8 cellular contexts compared by ENCODE assay signal in the genomic region with DNA sequence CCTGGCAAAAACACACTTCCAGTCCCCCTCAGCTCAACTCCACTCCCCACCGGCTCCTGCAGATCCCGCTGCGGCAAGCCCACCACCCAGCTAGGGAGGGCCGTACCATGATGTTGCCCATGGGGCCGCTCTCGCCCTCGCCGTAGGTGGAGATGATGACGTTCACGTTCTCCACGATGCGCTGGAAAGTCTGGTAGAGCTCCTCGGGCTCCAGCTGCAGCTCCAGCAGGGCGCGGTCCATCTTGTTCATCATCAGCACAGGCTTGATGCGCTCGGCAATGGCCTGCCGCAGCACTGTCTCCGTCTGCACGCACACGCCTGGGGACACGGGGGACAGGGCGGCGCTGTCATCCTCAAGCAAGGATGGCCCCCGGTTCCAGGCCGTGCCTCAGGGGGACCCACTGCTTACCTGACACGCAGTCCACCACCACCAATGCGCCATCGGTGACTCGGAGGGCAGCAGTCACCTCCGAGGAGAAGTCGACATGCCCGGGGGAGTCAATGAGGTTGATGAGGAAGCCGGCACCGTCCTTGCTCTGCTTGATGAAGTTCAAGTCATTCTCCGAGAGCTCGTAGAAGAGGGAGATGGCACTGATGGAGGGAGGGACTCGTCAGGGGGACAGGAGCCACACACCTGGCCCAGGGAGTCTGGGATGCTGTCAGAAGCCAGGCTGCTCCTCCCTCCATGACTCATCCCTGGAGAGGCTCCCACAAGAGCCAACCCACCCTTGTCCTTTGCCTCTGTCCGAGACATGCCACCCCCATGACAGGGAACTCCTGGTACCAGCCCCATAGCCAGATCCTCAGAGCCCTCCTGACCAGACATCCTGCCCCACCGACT. TPM values are rescaled to one million over a fixed set of nuclear protein-coding genes. Genes with fewer than 3 reads are reported as not detected.
DNase-seq lines count a peak whose midpoint lies in the region; ATAC-seq, FAIRE-seq and TF ChIP-seq lines count a peak whose summit lies in the region.

No MANE protein-coding gene starts in this region.

- no peak for ATAC-seq in GM18870 (IDR thresholded peaks at IDR 0.05; ENCODE audit: unreplicated experiment)

- POLR2A ChIA-PET in RWPE1 (lab: Yijun Ruan, JAX; ENCODE audit: low non-redundant PET) (no interaction called here), endothelial cell of umbilical vein (lab: Charles Lee) (interaction anchor here (5.3 kb wide), 1 partner anchor 13 kb away, joined by 82 read pairs; the partner anchor contains the start of gene DAPK3)

- no peak overlapping the region for H4K8ac ChIP-seq in trophoblast cell (ENCODE audit: low read depth, low read length)

- no peak overlapping the region for H2BK5ac ChIP-seq in trophoblast cell (ENCODE audit: low read depth, low read length, poor library complexity)

- TF ChIP-seq POLR2A in endothelial cell of umbilical vein (IDR thresholded peaks at IDR 0.05; ENCODE audit: low read depth, low read length), result no peak

- BruUV-seq in endothelial cell of umbilical vein (replicated peaks; lab: Mats Ljungman, UMichigan), result TSS peak; percentile 3

- no peaks in the 10 kb centered on the region for H3K9me1 ChIP-seq in endothelial cell of umbilical vein (replicated peaks; ENCODE audit: control insufficient read depth, extremely low read depth, insufficient read depth, low read length)

- H3K27ac ChIP-seq in RWPE1, result peak overlapping the region; percentile 87
- no peak overlapping the region for H3K27ac ChIP-seq in endothelial cell of umbilical vein (ENCODE audit: insufficient read depth, low read depth, low read length)
- no peak overlapping the region for H3K27ac ChIP-seq in trophoblast cell (ENCODE audit: low read depth, low read length)

- H3K9ac ChIP-seq in endothelial cell of umbilical vein (replicated peaks; ENCODE audit: extremely low read depth, insufficient read depth, low read length) (peak overlapping the region; percentile 99), trophoblast cell (ENCODE audit: low read length) (no peak overlapping the region)

- H2AK5ac ChIP-seq in trophoblast cell (ENCODE audit: low read length), result no peak overlapping the region

- TF ChIP-seq CTCF in GM12864 (IDR thresholded peaks at IDR 0.05; ENCODE audit: low read depth, low read length, missing control alignments) (no peak), RWPE1 (conservative IDR thresholded peaks at IDR 0.05; ENCODE audit: low read depth) (no peak), endothelial cell of umbilical vein (IDR thresholded peaks at IDR 0.05; ENCODE audit: extremely low read depth in 1 of 2, insufficient read depth in 1 of 2, low read depth in 1 of 2, low read length in 2 of 2) (no peak)

- no peak overlapping the region for H2BK12ac ChIP-seq in trophoblast cell (ENCODE audit: low read length)

- no peak overlapping the region for H4K12ac ChIP-seq in trophoblast cell (ENCODE audit: low read depth, low read length)

- H4K20me1 ChIP-seq in endothelial cell of umbilical vein (replicated peaks; ENCODE audit: control insufficient read depth, extremely low read depth, insufficient read depth, low read length), result no peaks in the 10 kb centered on the region

- DNase-seq in GM12864 (ENCODE audit: low read depth) (no peak), RWPE1 (ENCODE audit: low spot score) (peak; percentile 44), endothelial cell of umbilical vein (ENCODE audit: low read depth, low spot score) (peak; percentile 12), trophoblast cell (peak; percentile 60 to 62), NCI-H2107 (lab: John Stamatoyannopoulos, UW) (no peak), NCI-H345 (lab: John Stamatoyannopoulos, UW) (no peak), NCI-H187 treated with DMSO at 0.1 percent for 48 hours (lab: John Stamatoyannopoulos, UW) (no peak)

- FAIRE-seq in endothelial cell of umbilical vein (lab: Jason Lieb, UNC), result no peak

- no peak overlapping the region for H2AFZ ChIP-seq in endothelial cell of umbilical vein (ENCODE audit: low read depth, low read length)
- no peak overlapping the region for H2AFZ ChIP-seq in trophoblast cell (ENCODE audit: insufficient read depth, low read length, poor library complexity)

- no peak overlapping the region for H3K23ac ChIP-seq in trophoblast cell (ENCODE audit: low read length)

- intact Hi-C loops in endothelial cell of umbilical vein (cut with micrococcal nuclease), result no loop called here

- H3K79me2 ChIP-seq in endothelial cell of umbilical vein (ENCODE audit: control insufficient read depth, insufficient read depth, low read length) (peaks cover 69% of the 10 kb centered on the region), trophoblast cell (ENCODE audit: control insufficient read depth, insufficient read depth, low read length, poor library complexity) (peaks cover 32% of the 10 kb centered on the region)

- H3K4me3 ChIP-seq in GM12864 (ENCODE audit: low read depth, low read length), result peak overlapping the region; percentile 98
- H3K4me3 ChIP-seq in endothelial cell of umbilical vein (replicated peaks in 1 of 3; ENCODE audit: insufficient read depth in 1 of 3, low read depth in 1 of 3, low read length in 3 of 3), result no peak overlapping the region
- H3K4me3 ChIP-seq in trophoblast cell (ENCODE audit: low read depth, low read length), result no peak overlapping the region

- H3K18ac ChIP-seq in trophoblast cell (ENCODE audit: low read length), result no peak overlapping the region

- no peak overlapping the region for H3K14ac ChIP-seq in trophoblast cell (ENCODE audit: low read length)

- H3K79me1 ChIP-seq in trophoblast cell (ENCODE audit: low read length), result peaks cover 7% of the 10 kb centered on the region

- H3K4me1 ChIP-seq in endothelial cell of umbilical vein (ENCODE audit: control insufficient read depth, extremely low read depth, insufficient read depth, low read length), result peaks cover 31% of the 10 kb centered on the region
- peaks cover 11 to 20% of the 10 kb centered on the region in 2 experiments for H3K4me1 ChIP-seq in trophoblast cell (ENCODE audit: control insufficient read depth in 1 of 2, insufficient read depth in 2 of 2, low read length in 2 of 2)

- no CpG with 5 or more reads among the region's 40 CpGs for WGBS in trophoblast cell (ENCODE audit: extremely low coverage, insufficient coverage, insufficient read length)

- H3K36me3 ChIP-seq in endothelial cell of umbilical vein (ENCODE audit: control insufficient read depth in 2 of 2, extremely low read depth in 1 of 2, insufficient read depth in 2 of 2, low read length in 2 of 2) (peaks cover 41 to 58% of the 10 kb centered on the region in 2 experiments), trophoblast cell (ENCODE audit: control insufficient read depth in 1 of 2, insufficient read depth in 2 of 2, low read length in 2 of 2) (peaks cover 63 to 64% of the 10 kb centered on the region in 2 experiments)

- H3K4me2 ChIP-seq in endothelial cell of umbilical vein (ENCODE audit: insufficient read depth, low read length) (peak overlapping the region; percentile 65), trophoblast cell (ENCODE audit: low read length) (peak overlapping the region; percentile 80)

- dilution Hi-C loops in endothelial cell of umbilical vein (cut with MboI; ENCODE audit: extremely low pct_ligation_motif_present, low sequenced_read_pairs), result no loop called here

- H3K4ac ChIP-seq in trophoblast cell (ENCODE audit: low read depth, low read length), result peak overlapping the region; percentile 84

- H3K9me3 ChIP-seq in endothelial cell of umbilical vein (replicated peaks; ENCODE audit: control insufficient read depth, insufficient read depth, low read length) (no peaks in the 10 kb centered on the region), trophoblast cell (ENCODE audit: insufficient read depth, low read depth, low read length) (peaks cover 9% of the 10 kb centered on the region)

- H4K91ac ChIP-seq in trophoblast cell (ENCODE audit: low read depth, low read length), result no peak overlapping the region

- H3K27me3 ChIP-seq in endothelial cell of umbilical vein (ENCODE audit: control insufficient read depth in 2 of 2, insufficient read depth in 2 of 2, low read length in 2 of 2), result no peaks in the 10 kb centered on the region
- H3K27me3 ChIP-seq in trophoblast cell (ENCODE audit: insufficient read depth, low read length), result no peaks in the 10 kb centered on the region

- no peak overlapping the region for H2BK120ac ChIP-seq in trophoblast cell (ENCODE audit: insufficient read depth, low read length, poor library complexity)

- CTCF ChIA-PET in RWPE1 (lab: Yijun Ruan, JAX) (interaction anchor here (0.5 kb wide), 1 partner anchor 133 kb away, joined by 3 read pairs; no protein-coding TSS in a partner anchor), endothelial cell of umbilical vein (lab: Charles Lee) (no interaction called here)

RNA-seq across cellular contexts. Expression of gene EEF2, which starts 2.3 kb away (rescaled TPM):
- 2,318 and 2,351 TPM in 2 replicates for total RNA-seq in endothelial cell of umbilical vein
- polyA plus RNA-seq in endothelial cell of umbilical vein, result 1,496 and 1,538 TPM in 2 replicates
- 1,233 and 1,709 TPM in 2 replicates for polyA plus RNA-seq in endothelial cell of umbilical vein (2011; cell fraction: cytosol; rRNA removed)
- 673 and 729 TPM in 2 replicates for polyA plus RNA-seq in endothelial cell of umbilical vein (2011; cell fraction: nucleus; rRNA removed)
- 2,769 and 3,429 TPM in 2 replicates for polyA plus RNA-seq in endothelial cell of umbilical vein (2012)
- polyA minus RNA-seq in endothelial cell of umbilical vein, result 1,311 and 1,583 TPM in 2 replicates
- 1,714 TPM for polyA minus RNA-seq in endothelial cell of umbilical vein (2011; cell fraction: cytosol; rRNA and poly(A)+ RNA removed)
- polyA minus RNA-seq in endothelial cell of umbilical vein (2011; cell fraction: nucleus; rRNA and poly(A)+ RNA removed), result 301 and 535 TPM in 2 replicates
- polyA plus RNA-seq in trophoblast cell (2013), result 1,711 and 1,770 TPM in 2 replicates

RNA-seq across cellular contexts. Expression of gene DAPK3, which starts 12.0 kb away (rescaled TPM):
- 157 and 170 TPM in 2 replicates for total RNA-seq in endothelial cell of umbilical vein
- polyA plus RNA-seq in endothelial cell of umbilical vein, result 175 and 176 TPM in 2 replicates
- polyA plus RNA-seq in endothelial cell of umbilical vein (2011; cell fraction: cytosol; rRNA removed), result 157 and 188 TPM in 2 replicates
- polyA plus RNA-seq in endothelial cell of umbilical vein (2011; cell fraction: nucleus; rRNA removed), result 286 and 301 TPM in 2 replicates
- 128 and 197 TPM in 2 replicates for polyA plus RNA-seq in endothelial cell of umbilical vein (2012)
- 126 and 148 TPM in 2 replicates for polyA minus RNA-seq in endothelial cell of umbilical vein
- polyA minus RNA-seq in endothelial cell of umbilical vein (2011; cell fraction: cytosol; rRNA and poly(A)+ RNA removed), result 31.7 TPM
- polyA minus RNA-seq in endothelial cell of umbilical vein (2011; cell fraction: nucleus; rRNA and poly(A)+ RNA removed), result 148 and 217 TPM in 2 replicates
- polyA plus RNA-seq in trophoblast cell (2013), result 151 and 155 TPM in 2 replicates

RNA-seq across cellular contexts. Expression of gene PIAS4, which starts 24.6 kb away (rescaled TPM):
- 46.2 and 47.2 TPM in 2 replicates for total RNA-seq in endothelial cell of umbilical vein
- polyA plus RNA-seq in endothelial cell of umbilical vein, result 23.6 and 26.2 TPM in 2 replicates
- 15.6 and 16.7 TPM in 2 replicates for polyA plus RNA-seq in endothelial cell of umbilical vein (2011; cell fraction: cytosol; rRNA removed)
- 21.2 and 24.9 TPM in 2 replicates for polyA plus RNA-seq in endothelial cell of umbilical vein (2011; cell fraction: nucleus; rRNA removed)
- 30.3 and 39.4 TPM in 2 replicates for polyA plus RNA-seq in endothelial cell of umbilical vein (2012)
- polyA minus RNA-seq in endothelial cell of umbilical vein, result 18.0 and 24.4 TPM in 2 replicates
- 6.8 TPM for polyA minus RNA-seq in endothelial cell of umbilical vein (2011; cell fraction: cytosol; rRNA and poly(A)+ RNA removed)
- polyA minus RNA-seq in endothelial cell of umbilical vein (2011; cell fraction: nucleus; rRNA and poly(A)+ RNA removed), result 22.9 and 35.4 TPM in 2 replicates
- 73.6 and 81.3 TPM in 2 replicates for polyA plus RNA-seq in trophoblast cell (2013)

RNA-seq across cellular contexts. Expression of gene NMRK2, which starts 50.1 kb away (rescaled TPM):
- not detected in 2 replicates for total RNA-seq in endothelial cell of umbilical vein
- not detected in 2 replicates for polyA plus RNA-seq in endothelial cell of umbilical vein
- not detected in 2 replicates for polyA plus RNA-seq in endothelial cell of umbilical vein (2011; cell fraction: cytosol; rRNA removed)
- not detected in 2 replicates for polyA plus RNA-seq in endothelial cell of umbilical vein (2011; cell fraction: nucleus; rRNA removed)
- polyA plus RNA-seq in endothelial cell of umbilical vein (2012), result not detected in 2 replicates
- not detected in 2 replicates for polyA minus RNA-seq in endothelial cell of umbilical vein
- not detected for polyA minus RNA-seq in endothelial cell of umbilical vein (2011; cell fraction: cytosol; rRNA and poly(A)+ RNA removed)
- polyA minus RNA-seq in endothelial cell of umbilical vein (2011; cell fraction: nucleus; rRNA and poly(A)+ RNA removed), result not detected in 2 replicates
- 4.5 and 5.6 TPM in 2 replicates for polyA plus RNA-seq in trophoblast cell (2013)

Comparison
In these comparisons a context has a peak if more than half of its experiments do, and no peak if none do; other contexts are left out.
1. DNase-seq: peak in RWPE1 (single experiment), endothelial cell of umbilical vein (single experiment) and trophoblast cell (2 of 2); none in GM12864 (single experiment), NCI-H2107 (single experiment), NCI-H345 (single experiment) and NCI-H187 treated with DMSO at 0.1 percent for 48 hours (single experiment).